Comparison of ENCODE assay signal across 9 cellular contexts in genomic region chr19:44401108-44401786, GRCh38. TPM values are rescaled to one million over a fixed set of nuclear protein-coding genes. Genes with fewer than 3 reads are reported as not detected.
A peak's percentile ranks its signal among the peaks of the same experiment; 100 is the strongest.
DNase-seq lines count a peak whose midpoint lies in the region; ATAC-seq and TF ChIP-seq lines count a peak whose summit lies in the region.
"Had no signal": no experiment of that assay in that cellular context is flagged by ENCODE, and none has a peak within 500 bp of the region (broad histone marks: within the 10 kb centered on the region; RNA-seq: fewer than 3 reads in every experiment).

ZNF285 (minus strand) TSS chr19:44401608; CDS start chr19:44397213, 4,395 bp downstream.

- H3K9me3 Mint-ChIP-seq in activated CD8-positive, alpha-beta memory T cell treated with anti-CD3 and anti-CD28 coated beads, Interleukin-2, amount 10 ng/mL, durations not matched to agents 7 days and 5 days (ENCODE audit: low read depth): peaks cover 17% of the 10 kb centered on the region

- H3K4me1 Mint-ChIP-seq in activated CD8-positive, alpha-beta memory T cell treated with anti-CD3 and anti-CD28 coated beads, Interleukin-2, amount 10 ng/mL, durations not matched to agents 7 days and 5 days: peaks cover 10% of the 10 kb centered on the region

- peak within 1 kb of the TSS; percentile 56 for H3K27ac Mint-ChIP-seq in activated CD8-positive, alpha-beta memory T cell treated with anti-CD3 and anti-CD28 coated beads, Interleukin-2, amount 10 ng/mL, durations not matched to agents 7 days and 5 days

- H3K9me3 ChIP-seq in mucosa of stomach (ENCODE audit: control insufficient read depth, low read length): no peaks in the 10 kb centered on the region

- peak; percentile 83 for ATAC-seq in HG03135 (IDR thresholded peaks at IDR 0.05; ENCODE audit: unreplicated experiment)
- ATAC-seq in activated CD8-positive, alpha-beta memory T cell treated with anti-CD3 and anti-CD28 coated beads, Interleukin-2, amount 10 ng/mL, durations not matched to agents 7 days and 5 days: peak; percentile 99
- no peak for ATAC-seq in GM19351 (IDR thresholded peaks at IDR 0.05; ENCODE audit: unreplicated experiment)
- no peak for ATAC-seq in GM18868 (IDR thresholded peaks at IDR 0.05; ENCODE audit: unreplicated experiment)
- ATAC-seq: HCT116 had no signal

- no peaks in the 10 kb centered on the region for H3K27me3 Mint-ChIP-seq in activated CD8-positive, alpha-beta memory T cell treated with anti-CD3 and anti-CD28 coated beads, Interleukin-2, amount 10 ng/mL, durations not matched to agents 7 days and 5 days

- CTCF ChIA-PET in BJ (lab: Yijun Ruan, JAX): no interaction called here
- CTCF ChIA-PET in activated CD8-positive, alpha-beta memory T cell treated with anti-CD3 and anti-CD28 coated beads, Interleukin-2, amount 10 ng/mL, durations not matched to agents 7 days and 5 days (lab: Charles Lee): no interaction called here

- POLR2A ChIA-PET in BJ (lab: Charles Lee): no interaction called here

- DNase-seq in BJ (ENCODE audit: low read depth) (peak; percentile 87), erythroblast (lab: John Stamatoyannopoulos, UW) (no peak)
- DNase-seq in activated CD8-positive, alpha-beta memory T cell treated with anti-CD3 and anti-CD28 coated beads, Interleukin-2, amount 10 ng/mL, durations not matched to agents 7 days and 5 days: peak; percentile 89
- peak; percentile 44 to 57 for DNase-seq in stimulated activated CD8-positive, alpha-beta memory T cell treated with anti-CD3 and anti-CD28 coated beads, Interleukin-4, amount 100 ng/mL, for 1 hour (ENCODE audit: low read depth in 2 of 2, low spot score in 1 of 2)

- H3K9ac ChIP-seq in mucosa of stomach (ENCODE audit: low read length): no peak within 1 kb of the TSS

- peaks cover 10% of the 10 kb centered on the region for H3K36me3 Mint-ChIP-seq in activated CD8-positive, alpha-beta memory T cell treated with anti-CD3 and anti-CD28 coated beads, Interleukin-2, amount 10 ng/mL, durations not matched to agents 7 days and 5 days

- no peak for TF ChIP-seq CTCF in BJ (IDR thresholded peaks at IDR 0.05; ENCODE audit: insufficient read depth, low read depth, low read length)

- peak; percentile 19 for TF ChIP-seq POLR2A in erythroblast (IDR thresholded peaks at IDR 0.05; ENCODE audit: low read length)

- H3K36me3 ChIP-seq in BJ (ENCODE audit: control insufficient read depth, insufficient read depth, low read length): no peaks in the 10 kb centered on the region
- H3K36me3 ChIP-seq in mucosa of stomach (ENCODE audit: control insufficient read depth, insufficient read depth, low read length): no peaks in the 10 kb centered on the region

- H3K4me3 Mint-ChIP-seq in activated CD8-positive, alpha-beta memory T cell treated with anti-CD3 and anti-CD28 coated beads, Interleukin-2, amount 10 ng/mL, durations not matched to agents 7 days and 5 days: peak within 1 kb of the TSS; percentile 77

- no peaks in the 10 kb centered on the region for H3K4me1 ChIP-seq in mucosa of stomach (ENCODE audit: control insufficient read depth, insufficient read depth, low read length)

- H3K4me3 ChIP-seq in BJ (ENCODE audit: low read depth, low read length) (peak within 1 kb of the TSS; percentile 63), mucosa of stomach (ENCODE audit: low read length) (peak within 1 kb of the TSS; percentile 16)

- no peaks in the 10 kb centered on the region for H3K27me3 ChIP-seq in BJ (ENCODE audit: control insufficient read depth, insufficient read depth, low read length)
- no peaks in the 10 kb centered on the region for H3K27me3 ChIP-seq in mucosa of stomach (ENCODE audit: control insufficient read depth, insufficient read depth, low read length)

RNA-seq across cellular contexts. Expression of gene ZNF285, which starts in this region (rescaled TPM):
- 1.3 and 2.4 TPM in 2 replicates for polyA plus RNA-seq in BJ (2011; rRNA removed)
- 1.0 and 1.4 TPM in 2 replicates for polyA minus RNA-seq in BJ (2011; rRNA and poly(A)+ RNA removed)
- total RNA-seq in activated CD8-positive, alpha-beta memory T cell treated with anti-CD3 and anti-CD28 coated beads, Interleukin-2, amount 10 ng/mL, durations not matched to agents 7 days and 5 days: 1 to 10 TPM; 1.2 to 1.3 TPM

Comparison
In these comparisons a context has a peak if more than half of its experiments do, and no peak if none do; other contexts are left out.
1. DNase-seq: peak in BJ (single experiment), activated CD8-positive, alpha-beta memory T cell treated with anti-CD3 and anti-CD28 coated beads, Interleukin-2, amount 10 ng/mL, durations not matched to agents 7 days and 5 days (single experiment) and stimulated activated CD8-positive, alpha-beta memory T cell treated with anti-CD3 and anti-CD28 coated beads, Interleukin-4, amount 100 ng/mL, for 1 hour (2 of 2); none in erythroblast (0 of 2).
2. ATAC-seq: peak in HG03135 (single experiment) and activated CD8-positive, alpha-beta memory T cell treated with anti-CD3 and anti-CD28 coated beads, Interleukin-2, amount 10 ng/mL, durations not matched to agents 7 days and 5 days (single experiment); none in GM19351 (single experiment) and GM18868 (single experiment).